ENCODE assay signal across 8 cellular contexts in the genomic region with DNA sequence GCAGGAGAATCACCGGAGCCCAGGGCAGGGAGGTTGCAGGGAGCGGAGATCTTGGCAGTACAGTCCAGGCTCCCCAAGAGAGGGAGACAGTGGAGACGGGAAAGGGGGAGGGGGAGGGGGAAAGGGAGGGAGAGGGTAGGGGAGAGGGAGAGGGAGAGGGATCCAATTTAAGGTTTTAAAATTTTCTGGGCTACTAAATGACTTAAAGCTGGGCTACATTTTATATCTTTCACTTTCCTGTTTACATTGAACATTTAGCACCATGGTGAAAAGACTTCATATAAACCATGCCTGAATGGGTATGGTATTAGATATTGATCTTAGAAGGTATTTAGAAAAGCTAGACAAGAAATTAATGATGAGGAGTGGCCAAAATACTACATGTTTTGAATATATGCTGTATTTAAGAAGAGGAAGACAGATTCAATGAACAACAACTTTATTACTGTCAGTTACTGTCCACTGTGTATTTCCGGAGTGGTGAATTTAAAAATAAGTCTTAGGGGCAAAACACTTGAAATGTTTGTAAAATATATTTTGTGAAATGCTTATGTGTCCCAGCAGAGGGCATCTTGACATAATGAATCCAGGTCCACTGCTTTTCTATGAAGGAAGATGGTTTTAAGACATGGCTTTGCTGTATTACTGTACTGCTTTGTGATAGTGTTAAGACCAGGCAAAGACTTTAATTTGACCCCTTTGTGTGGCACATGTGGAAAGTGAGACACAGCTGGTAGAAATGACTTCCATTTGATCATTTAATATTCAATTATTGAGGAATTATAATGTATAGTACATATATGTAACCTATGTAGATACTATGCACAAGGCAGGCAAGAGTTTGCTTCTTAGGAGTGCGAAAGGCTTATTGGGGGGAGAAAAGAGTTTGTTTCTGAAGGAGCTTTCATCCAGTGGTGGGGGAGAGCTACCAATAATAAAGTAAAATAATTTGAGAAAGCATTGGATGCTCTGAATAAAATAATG. TPM values are rescaled to one million over a fixed set of nuclear protein-coding genes. Genes with fewer than 3 reads are reported as not detected.
A peak's percentile ranks its signal among the peaks of the same experiment; 100 is the strongest.
DNase-seq lines count a peak whose midpoint lies in the region; ATAC-seq and TF ChIP-seq lines count a peak whose summit lies in the region.

No MANE protein-coding gene starts in this region.

- H3K27ac Mint-ChIP-seq in progenitor cell of endocrine pancreas = peak overlapping the region; percentile 91

- peaks cover 26% of the 10 kb centered on the region for H3K9me3 Mint-ChIP-seq in progenitor cell of endocrine pancreas (ENCODE audit: low read depth)

- TF ChIP-seq EP300 in esophagus muscularis mucosa (IDR thresholded peaks at IDR 0.05) = no peak

- ATAC-seq in HG03108 (IDR thresholded peaks at IDR 0.05; ENCODE audit: unreplicated experiment) = no peak

- no peak overlapping the region for H3K4me2 ChIP-seq in Loucy (ENCODE audit: low read depth, low read length, poor library complexity, severe bottlenecking)

- H2AFZ ChIP-seq in Loucy (ENCODE audit: low read length) = no peak overlapping the region

- no peak overlapping the region for H3K27ac ChIP-seq in esophagus muscularis mucosa (replicated peaks in 1 of 4)

- H4K20me1 ChIP-seq in Loucy (ENCODE audit: insufficient read depth, low read length, poor library complexity, severe bottlenecking) = no peaks in the 10 kb centered on the region

- peak; percentile 13 for DNase-seq in GF-D8 (lab: John Stamatoyannopoulos, UW)
- DNase-seq in SHP77 (lab: John Stamatoyannopoulos, UW) = peak; percentile 32 to 55
- DNase-seq in esophagus muscularis mucosa (ENCODE audit: extremely low spot score) = no peak
- no peak for DNase-seq in progenitor cell of endocrine pancreas (ENCODE audit: low spot score, unreplicated experiment)
- no peak for DNase-seq in KG1 (lab: John Stamatoyannopoulos, UW)
- DNase-seq in activated CD8-positive, alpha-beta memory T cell treated with anti-CD3 and anti-CD28 coated beads, Interleukin-2, amount 50 U/mL, for 48 hours = no peak

- no peaks in the 10 kb centered on the region for H3K79me2 ChIP-seq in Loucy (ENCODE audit: insufficient read depth, low read length)

- TF ChIP-seq POLR2A in esophagus muscularis mucosa (IDR thresholded peaks at IDR 0.05; ENCODE audit: low read depth) = no peak

- H3K36me3 Mint-ChIP-seq in progenitor cell of endocrine pancreas (ENCODE audit: insufficient read depth) = peaks cover 50% of the 10 kb centered on the region

- no peaks in the 10 kb centered on the region for H3K27me3 ChIP-seq in Loucy (ENCODE audit: insufficient read depth, low read length, poor library complexity, severe bottlenecking)
- H3K27me3 ChIP-seq in esophagus muscularis mucosa = no peaks in the 10 kb centered on the region

- no peaks in the 10 kb centered on the region for H3K27me3 Mint-ChIP-seq in progenitor cell of endocrine pancreas

- H3K36me3 ChIP-seq in Loucy (ENCODE audit: insufficient read depth, low read length) (peaks cover 31% of the 10 kb centered on the region), esophagus muscularis mucosa (peaks cover 4 to 33% (median 26%) of the 10 kb centered on the region in 4 donors)

- no peaks in the 10 kb centered on the region for H3F3A ChIP-seq in Loucy (ENCODE audit: low read depth)

- H3K4me1 ChIP-seq in Loucy (ENCODE audit: insufficient read depth, low read length, poor library complexity, severe bottlenecking) (no peaks in the 10 kb centered on the region), esophagus muscularis mucosa (peaks cover 0 to 6% (median 3%) of the 10 kb centered on the region in 4 donors)

- H3K9me3 ChIP-seq in Loucy (ENCODE audit: insufficient read depth, low read depth, low read length) (peaks cover 13% of the 10 kb centered on the region; the same call in 1 of the 2 replicates), esophagus muscularis mucosa (peaks cover 0 to 7% (median 5%) of the 10 kb centered on the region in 4 donors)

- H3K4me3 Mint-ChIP-seq in progenitor cell of endocrine pancreas (ENCODE audit: low read depth) = no peak overlapping the region

- 67% methylated on average over 5 of the region's 5 CpGs for WGBS in esophagus muscularis mucosa

- H3K4me3 ChIP-seq in Loucy (ENCODE audit: low read length, poor library complexity, severe bottlenecking) (no peak overlapping the region), esophagus muscularis mucosa (no peak overlapping the region)

- no peak overlapping the region for H3K9ac ChIP-seq in Loucy (ENCODE audit: low read depth, low read length, poor library complexity, severe bottlenecking)

- H3K9me2 ChIP-seq in Loucy (replicated peaks; ENCODE audit: low read depth, low read length) = no peaks in the 10 kb centered on the region

- intact Hi-C loops in esophagus muscularis mucosa (cut with DNase I) = no loop called here

- H3K4me1 Mint-ChIP-seq in progenitor cell of endocrine pancreas (ENCODE audit: low read depth) = no peaks in the 10 kb centered on the region

- peak; percentile 74 for TF ChIP-seq CTCF in Loucy (conservative IDR thresholded peaks at IDR 0.05; ENCODE audit: low read length)
- TF ChIP-seq CTCF in esophagus muscularis mucosa (IDR thresholded peaks at IDR 0.05) = peak; percentile 10 to 34 (median 18)
- peak; percentile 52 for TF ChIP-seq CTCF in progenitor cell of endocrine pancreas (IDR thresholded peaks at IDR 0.05; ENCODE audit: unreplicated experiment)

RNA-seq across cellular contexts. Expression of gene NRF1, which starts 52.8 kb away (rescaled TPM):
- total RNA-seq in esophagus muscularis mucosa = 10 to 100 TPM in 3 of 4 donors, 1 to 10 TPM in 1; 8.7 to 19.1 (median 15.9) TPM
- 29.7 and 32.4 TPM in 2 replicates for total RNA-seq in progenitor cell of endocrine pancreas

Comparison
In these comparisons a context has a peak if more than half of its experiments do, and no peak if none do; other contexts are left out.
1. DNase-seq: peak in GF-D8 (single experiment) and SHP77 (2 of 2); none in esophagus muscularis mucosa (single experiment), progenitor cell of endocrine pancreas (single experiment), KG1 (single experiment) and activated CD8-positive, alpha-beta memory T cell treated with anti-CD3 and anti-CD28 coated beads, Interleukin-2, amount 50 U/mL, for 48 hours (single experiment).
2. CTCF ChIP-seq: peak in every context shown above with its lines; median percentile 74 in Loucy; 52 in progenitor cell of endocrine pancreas; 18 in esophagus muscularis mucosa.